Comparison of ENCODE assay signal across 1 cellular context in the genomic region with DNA sequence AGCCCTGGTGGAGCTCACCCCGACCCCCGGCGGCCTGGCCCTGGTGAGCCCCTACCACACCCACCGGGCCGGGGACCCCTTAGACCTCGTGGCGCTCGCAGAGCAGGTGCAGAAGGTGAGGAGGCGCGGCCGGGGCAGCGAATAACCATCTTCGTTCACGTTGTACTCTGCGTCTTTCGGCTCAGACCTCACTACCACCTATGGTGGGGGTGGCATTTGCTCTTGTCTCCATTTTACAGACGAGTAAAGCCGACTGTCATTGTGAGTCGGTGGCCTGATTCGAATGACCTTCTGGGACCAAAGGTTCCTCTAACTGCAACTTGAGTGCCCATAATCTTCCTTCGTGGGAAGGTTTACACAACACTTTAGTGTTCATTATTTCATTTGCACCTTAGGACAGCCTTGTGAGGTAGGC.
TF ChIP-seq lines count a peak whose summit lies in the region.

No MANE protein-coding gene starts in this region.

TF ChIP-seq in GM12878, 131 proteins besides CTCF, POLR2A, EP300 and RAD21:
- TF ChIP-seq WRNIP1 (IDR thresholded peaks at IDR 0.05; ENCODE audit: borderline replicate concordance, low read depth, low read length) (no peak), HDAC6 (IDR thresholded peaks at IDR 0.05; ENCODE audit: unreplicated experiment) (no peak), GATAD2B (conservative IDR thresholded peaks at IDR 0.05; ENCODE audit: low read depth) (peak; percentile 66; the same call in 1 of the 2 replicates), FOXM1 (IDR thresholded peaks at IDR 0.05; ENCODE audit: low read depth, low read length) (no peak), STAT3 (IDR thresholded peaks at IDR 0.05; ENCODE audit: low read depth, low read length) (no peak), CBX3 (IDR thresholded peaks at IDR 0.05; ENCODE audit: borderline replicate concordance, low read depth) (no peak), LARP7 (IDR thresholded peaks at IDR 0.05) (peak; percentile 79), FOS (IDR thresholded peaks at IDR 0.05; ENCODE audit: borderline replicate concordance, extremely low read depth, insufficient read length) (no peak), DPF2 (IDR thresholded peaks at IDR 0.05) (0 out of 2 replicates have a peak, but pooled peaks have one; percentile 23), ZNF274 (IDR thresholded peaks at IDR 0.05; ENCODE audit: insufficient read depth, insufficient read length) (no peak), CREM (IDR thresholded peaks at IDR 0.05; ENCODE audit: low read depth) (no peak), ASH2L (IDR thresholded peaks at IDR 0.05; ENCODE audit: borderline replicate concordance, low read depth) (no peak), IRF4 (IDR thresholded peaks at IDR 0.05; ENCODE audit: low read depth, low read length) (no peak), TARDBP (IDR thresholded peaks at IDR 0.05; ENCODE audit: borderline replicate concordance) (0 out of 2 replicates have a peak, but pooled peaks have one; percentile 7), SMAD5 (IDR thresholded peaks at IDR 0.05; ENCODE audit: low read depth) (no peak), HDGF (IDR thresholded peaks at IDR 0.05) (no peak), PML (IDR thresholded peaks at IDR 0.05; ENCODE audit: low read length) (0 out of 2 replicates have a peak, but pooled peaks have one; percentile 14), BMI1 (IDR thresholded peaks at IDR 0.05; ENCODE audit: borderline replicate concordance) (no peak), RUNX3 (IDR thresholded peaks at IDR 0.05; ENCODE audit: low read length) (no peak)
- TF ChIP-seq, protein P1, sequence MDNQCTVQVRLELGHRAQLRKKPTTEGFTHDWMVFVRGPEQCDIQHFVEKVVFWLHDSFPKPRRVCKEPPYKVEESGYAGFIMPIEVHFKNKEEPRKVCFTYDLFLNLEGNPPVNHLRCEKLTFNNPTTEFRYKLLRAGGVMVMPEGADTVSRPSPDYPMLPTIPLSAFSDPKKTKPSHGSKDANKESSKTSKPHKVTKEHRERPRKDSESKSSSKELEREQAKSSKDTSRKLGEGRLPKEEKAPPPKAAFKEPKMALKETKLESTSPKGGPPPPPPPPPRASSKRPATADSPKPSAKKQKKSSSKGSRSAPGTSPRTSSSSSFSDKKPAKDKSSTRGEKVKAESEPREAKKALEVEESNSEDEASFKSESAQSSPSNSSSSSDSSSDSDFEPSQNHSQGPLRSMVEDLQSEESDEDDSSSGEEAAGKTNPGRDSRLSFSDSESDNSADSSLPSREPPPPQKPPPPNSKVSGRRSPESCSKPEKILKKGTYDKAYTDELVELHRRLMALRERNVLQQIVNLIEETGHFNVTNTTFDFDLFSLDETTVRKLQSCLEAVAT (IDR thresholded peaks at IDR 0.05) = no peak
- TF ChIP-seq, protein P2, sequence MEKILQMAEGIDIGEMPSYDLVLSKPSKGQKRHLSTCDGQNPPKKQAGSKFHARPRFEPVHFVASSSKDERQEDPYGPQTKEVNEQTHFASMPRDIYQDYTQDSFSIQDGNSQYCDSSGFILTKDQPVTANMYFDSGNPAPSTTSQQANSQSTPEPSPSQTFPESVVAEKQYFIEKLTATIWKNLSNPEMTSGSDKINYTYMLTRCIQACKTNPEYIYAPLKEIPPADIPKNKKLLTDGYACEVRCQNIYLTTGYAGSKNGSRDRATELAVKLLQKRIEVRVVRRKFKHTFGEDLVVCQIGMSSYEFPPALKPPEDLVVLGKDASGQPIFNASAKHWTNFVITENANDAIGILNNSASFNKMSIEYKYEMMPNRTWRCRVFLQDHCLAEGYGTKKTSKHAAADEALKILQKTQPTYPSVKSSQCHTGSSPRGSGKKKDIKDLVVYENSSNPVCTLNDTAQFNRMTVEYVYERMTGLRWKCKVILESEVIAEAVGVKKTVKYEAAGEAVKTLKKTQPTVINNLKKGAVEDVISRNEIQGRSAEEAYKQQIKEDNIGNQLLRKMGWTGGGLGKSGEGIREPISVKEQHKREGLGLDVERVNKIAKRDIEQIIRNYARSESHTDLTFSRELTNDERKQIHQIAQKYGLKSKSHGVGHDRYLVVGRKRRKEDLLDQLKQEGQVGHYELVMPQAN (conservative IDR thresholded peaks at IDR 0.05) = peak; percentile 71; the same call in 1 of the 2 replicates
- TF ChIP-seq, protein P3, sequence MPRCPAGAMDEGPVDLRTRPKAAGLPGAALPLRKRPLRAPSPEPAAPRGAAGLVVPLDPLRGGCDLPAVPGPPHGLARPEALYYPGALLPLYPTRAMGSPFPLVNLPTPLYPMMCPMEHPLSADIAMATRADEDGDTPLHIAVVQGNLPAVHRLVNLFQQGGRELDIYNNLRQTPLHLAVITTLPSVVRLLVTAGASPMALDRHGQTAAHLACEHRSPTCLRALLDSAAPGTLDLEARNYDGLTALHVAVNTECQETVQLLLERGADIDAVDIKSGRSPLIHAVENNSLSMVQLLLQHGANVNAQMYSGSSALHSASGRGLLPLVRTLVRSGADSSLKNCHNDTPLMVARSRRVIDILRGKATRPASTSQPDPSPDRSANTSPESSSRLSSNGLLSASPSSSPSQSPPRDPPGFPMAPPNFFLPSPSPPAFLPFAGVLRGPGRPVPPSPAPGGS (IDR thresholded peaks at IDR 0.05; ENCODE audit: borderline replicate concordance, insufficient read depth, low read depth, low read length, poor library complexity, severe bottlenecking) = no peak
